Comparison of ENCODE assay signal across 8 cellular contexts in genomic region chr5:111254613-111255012, GRCh38. TPM values are rescaled to one million over a fixed set of nuclear protein-coding genes. Genes with fewer than 3 reads are reported as not detected.
A peak's percentile ranks its signal among the peaks of the same experiment; 100 is the strongest.
DNase-seq lines count a peak whose midpoint lies in the region; ATAC-seq, FAIRE-seq and TF ChIP-seq lines count a peak whose summit lies in the region.

No MANE protein-coding gene starts in this region.

- no peak for ATAC-seq in right lobe of liver

- H3K4me3 ChIP-seq in HEK293 (ENCODE audit: low read depth, low read length) = no peak overlapping the region
- H3K4me3 ChIP-seq in mesendoderm (ENCODE audit: low read length) = no peak overlapping the region
- no peak overlapping the region for H3K4me3 ChIP-seq in right lobe of liver

- H3K36me3 ChIP-seq in HEK293 (ENCODE audit: control insufficient read depth in 2 of 2, insufficient read depth in 1 of 2, low read length in 2 of 2) = no peaks in the 10 kb centered on the region
- no peaks in the 10 kb centered on the region for H3K36me3 ChIP-seq in mesendoderm (ENCODE audit: control insufficient read depth, insufficient read depth, low read length)
- no peaks in the 10 kb centered on the region for H3K36me3 ChIP-seq in right lobe of liver

- no peak overlapping the region for H2BK5ac ChIP-seq in mesendoderm (ENCODE audit: low read length)

- H3K27ac Mint-ChIP-seq in activated T-helper 2 cell treated with anti-CD3 and anti-CD28 coated beads, Interferon-gamma antibody, Interleukin-2, Interleukin-4, amounts not matched to agents 10 μg/mL and 5 μg/mL and 100 μg/mL, durations not matched to agents 14 hours and 24 hours and 36 hours = peak overlapping the region; percentile 97

- TF ChIP-seq CTCF in HEK293 (tag by site-specific recombination; IDR thresholded peaks at IDR 0.05) (no peak), right lobe of liver (IDR thresholded peaks at IDR 0.05) (no peak)

- no peak overlapping the region for H3K4me2 ChIP-seq in mesendoderm (ENCODE audit: low read length)

- H2BK120ac ChIP-seq in mesendoderm (ENCODE audit: low read depth, low read length) = no peak overlapping the region

- no peak overlapping the region for H3K9ac ChIP-seq in mesendoderm (ENCODE audit: low read length)

- no peak overlapping the region for H2AK5ac ChIP-seq in mesendoderm (ENCODE audit: low read length)

- H3K27me3 Mint-ChIP-seq in activated T-helper 2 cell treated with anti-CD3 and anti-CD28 coated beads, Interferon-gamma antibody, Interleukin-2, Interleukin-4, amounts not matched to agents 10 μg/mL and 5 μg/mL and 100 μg/mL, durations not matched to agents 14 hours and 24 hours and 36 hours (ENCODE audit: low read depth) = no peaks in the 10 kb centered on the region

- no peaks in the 10 kb centered on the region for H3K79me2 ChIP-seq in mesendoderm (ENCODE audit: control insufficient read depth, insufficient read depth, low read length)

- H3K4me1 Mint-ChIP-seq in activated T-helper 2 cell treated with anti-CD3 and anti-CD28 coated beads, Interferon-gamma antibody, Interleukin-2, Interleukin-4, amounts not matched to agents 10 μg/mL and 5 μg/mL and 100 μg/mL, durations not matched to agents 14 hours and 24 hours and 36 hours (ENCODE audit: low read depth) = peaks cover 70% of the 10 kb centered on the region

- no peaks in the 10 kb centered on the region for H3K79me1 ChIP-seq in mesendoderm (ENCODE audit: low read length)

- H4K8ac ChIP-seq in mesendoderm (ENCODE audit: low read depth, low read length) = no peak overlapping the region

- H3K27me3 ChIP-seq in mesendoderm (ENCODE audit: insufficient read depth, low read length, poor library complexity) (no peaks in the 10 kb centered on the region), right lobe of liver (no peaks in the 10 kb centered on the region)

- TF ChIP-seq POLR2A in GM12892 (IDR thresholded peaks at IDR 0.05; ENCODE audit: low read depth, low read length) (peak; percentile 50), right lobe of liver (IDR thresholded peaks at IDR 0.05) (no peak)

- no peak overlapping the region for H2BK15ac ChIP-seq in mesendoderm (replicated peaks; ENCODE audit: low read depth)

- no peak overlapping the region for H3K56ac ChIP-seq in mesendoderm (ENCODE audit: low read length)

- whole genome bisulfite sequencing in mesendoderm (ENCODE audit: extremely low coverage, insufficient coverage, low lambda C conversion rate) = no CpG with 5 or more reads among the region's 3 CpGs
- 61% methylated on average over 3 of the region's 3 CpGs for WGBS in right lobe of liver (ENCODE audit: insufficient coverage, low coverage, low lambda C conversion rate, missing lambda C conversion rate)

- peak overlapping the region; percentile 35 for H3K4me3 Mint-ChIP-seq in activated T-helper 2 cell treated with anti-CD3 and anti-CD28 coated beads, Interferon-gamma antibody, Interleukin-2, Interleukin-4, amounts not matched to agents 10 μg/mL and 5 μg/mL and 100 μg/mL, durations not matched to agents 14 hours and 24 hours and 36 hours (ENCODE audit: low read depth)

- intact Hi-C loops in activated T-helper 2 cell treated with anti-CD3 and anti-CD28 coated beads, Interferon-gamma antibody, Interleukin-2, Interleukin-4, amounts not matched to agents 10 μg/mL and 5 μg/mL and 100 μg/mL, durations not matched to agents 14 hours and 24 hours and 36 hours (cut with micrococcal nuclease) = loop anchor here (1.0 to 2.0 kb wide), 6 partner anchors 8 to 96 kb away; no protein-coding TSS in a partner anchor
- intact Hi-C loops in right lobe of liver (cut with DNase I) = no loop called here

- CTCF ChIA-PET in HEK293 (lab: Yijun Ruan, JAX) = interaction anchor here (0.7 to 0.8 kb wide), 2 partner anchors 68 to 124 kb away, joined by 3 to 5 read pairs; no protein-coding TSS in a partner anchor

- H3K9me3 ChIP-seq in HEK293 (ENCODE audit: control insufficient read depth, insufficient read depth, low read depth, low read length) = no peaks in the 10 kb centered on the region
- no peaks in the 10 kb centered on the region for H3K9me3 ChIP-seq in right lobe of liver

- H3K9me3 Mint-ChIP-seq in activated T-helper 2 cell treated with anti-CD3 and anti-CD28 coated beads, Interferon-gamma antibody, Interleukin-2, Interleukin-4, amounts not matched to agents 10 μg/mL and 5 μg/mL and 100 μg/mL, durations not matched to agents 14 hours and 24 hours and 36 hours = peaks cover 11% of the 10 kb centered on the region

- FAIRE-seq in GM12892 (lab: Jason Lieb, UNC) = peak; percentile 97

- peaks cover 12% of the 10 kb centered on the region for H3K4me1 ChIP-seq in HEK293 (ENCODE audit: control insufficient read depth, insufficient read depth, low read length)
- no peaks in the 10 kb centered on the region for H3K4me1 ChIP-seq in mesendoderm (ENCODE audit: control insufficient read depth, low read depth, low read length)
- no peaks in the 10 kb centered on the region for H3K4me1 ChIP-seq in right lobe of liver

- no peak overlapping the region for H3K4ac ChIP-seq in mesendoderm (ENCODE audit: low read depth, low read length)

- POLR2A ChIA-PET in HEK293 (lab: Yijun Ruan, JAX) = interaction anchor here (1.2 kb wide), 1 partner anchor 8 kb away, joined by 3 read pairs; no protein-coding TSS in a partner anchor

- no peak overlapping the region for H3K18ac ChIP-seq in mesendoderm (ENCODE audit: low read length)

- H4K5ac ChIP-seq in mesendoderm (ENCODE audit: low read length) = no peak overlapping the region

- DNase-seq in GM12892 (ENCODE audit: insufficient read length) (peak; percentile 18), NCI-H187 treated with DMSO at 0.1 percent for 48 hours (lab: John Stamatoyannopoulos, UW) (peak; percentile 85), mesendoderm (no peak), NK-92 (lab: John Stamatoyannopoulos, UW; ENCODE audit: unreplicated experiment) (no peak), right lobe of liver (no peak)
- DNase-seq in activated T-helper 2 cell treated with anti-CD3 and anti-CD28 coated beads, Interferon-gamma antibody, Interleukin-2, Interleukin-4, amounts not matched to agents 10 μg/mL and 5 μg/mL and 100 μg/mL, durations not matched to agents 14 hours and 24 hours and 36 hours (ENCODE audit: low spot score) = peak; percentile 41
- DNase-seq in stimulated activated CD4-positive, alpha-beta T cell treated with anti-CD3 and anti-CD28 coated beads, TNF-alpha, amount 100 ng/mL, for 4 hours (ENCODE audit: low read depth in 3 of 3) = peak in 2 of 3 experiments; percentile 37 to 44

- H3K23ac ChIP-seq in mesendoderm (ENCODE audit: low read length) = no peak overlapping the region

- H3K36me3 Mint-ChIP-seq in activated T-helper 2 cell treated with anti-CD3 and anti-CD28 coated beads, Interferon-gamma antibody, Interleukin-2, Interleukin-4, amounts not matched to agents 10 μg/mL and 5 μg/mL and 100 μg/mL, durations not matched to agents 14 hours and 24 hours and 36 hours (ENCODE audit: low read depth) = peaks cover 55% of the 10 kb centered on the region

- H3K27ac ChIP-seq in HEK293 (ENCODE audit: extremely low read depth, low read depth, low read length) (no peak overlapping the region), mesendoderm (ENCODE audit: low read depth, low read length) (no peak overlapping the region), right lobe of liver (no peak overlapping the region)

TF ChIP-seq in HEK293, 187 proteins besides CTCF, POLR2A, EP300 and RAD21 (continues in another document):
- TF ChIP-seq PATZ1 (tag by site-specific recombination; IDR thresholded peaks at IDR 0.05) (peak; percentile 24; the same call in 1 of the 2 replicates), ZNF837 (tag by site-specific recombination; IDR thresholded peaks at IDR 0.05) (no peak), ZNF654 (tag by site-specific recombination; IDR thresholded peaks at IDR 0.05; ENCODE audit: low read depth) (no peak), ZNF514 (tag by site-specific recombination; IDR thresholded peaks at IDR 0.05) (no peak), ZNF184 (tag by site-specific recombination; IDR thresholded peaks at IDR 0.05) (peak; percentile 7; the same call in 1 of the 2 replicates), ZNF692 (tag by site-specific recombination; IDR thresholded peaks at IDR 0.05) (no peak), ZNF843 (tag by site-specific recombination; IDR thresholded peaks at IDR 0.05) (peak; percentile 56; the same call in 1 of the 2 replicates), ZBTB17 (tag by site-specific recombination; IDR thresholded peaks at IDR 0.05) (peak; percentile 63), TCF7L2 (IDR thresholded peaks at IDR 0.05; ENCODE audit: borderline replicate concordance, low read depth, low read length) (no peak), ZFP3 (tag by site-specific recombination; IDR thresholded peaks at IDR 0.05; ENCODE audit: low read depth) (no peak)

RNA-seq across cellular contexts. Expression of gene CAMK4, which starts 30.4 kb away (rescaled TPM):
- polyA plus RNA-seq in GM12892 (2012; ENCODE audit: missing spikeins) = 34.9 TPM
- 71.8 and 76.7 TPM in 2 replicates for total RNA-seq in activated T-helper 2 cell treated with anti-CD3 and anti-CD28 coated beads, Interferon-gamma antibody, Interleukin-2, Interleukin-4, amounts not matched to agents 10 μg/mL and 5 μg/mL and 100 μg/mL, durations not matched to agents 14 hours and 24 hours and 36 hours
- 2.7 TPM for polyA plus RNA-seq in mesendoderm (2013, experiment 1 of 2)
- polyA plus RNA-seq in mesendoderm (2013, experiment 2 of 2) = 2.0 TPM
- total RNA-seq in right lobe of liver = 1 to 10 TPM in 3 of 6 experiments, under 1 TPM in 3; 0.81 to 4.3 (median 1.3) TPM

Comparison
In these comparisons a context has a peak if more than half of its experiments do, and no peak if none do; other contexts are left out.
1. DNase-seq: peak in GM12892 (single experiment), NCI-H187 treated with DMSO at 0.1 percent for 48 hours (single experiment), activated T-helper 2 cell treated with anti-CD3 and anti-CD28 coated beads, Interferon-gamma antibody, Interleukin-2, Interleukin-4, amounts not matched to agents 10 μg/mL and 5 μg/mL and 100 μg/mL, durations not matched to agents 14 hours and 24 hours and 36 hours (single experiment) and stimulated activated CD4-positive, alpha-beta T cell treated with anti-CD3 and anti-CD28 coated beads, TNF-alpha, amount 100 ng/mL, for 4 hours (2 of 3); none in mesendoderm (single experiment), NK-92 (single experiment) and right lobe of liver (0 of 3).
2. RNA of gene CAMK4, which starts 30.4 kb away (total RNA-seq): 71.8 to 76.7 TPM in activated T-helper 2 cell treated with anti-CD3 and anti-CD28 coated beads, Interferon-gamma antibody, Interleukin-2, Interleukin-4, amounts not matched to agents 10 μg/mL and 5 μg/mL and 100 μg/mL, durations not matched to agents 14 hours and 24 hours and 36 hours; 0.81 to 4.3 TPM in right lobe of liver; every median in the first group is over 10 times any median in the second.